In genomic region chr12:123533672-123534643, GRCh38 we compare ENCODE assay signal across 8 cellular contexts. TPM values are rescaled to one million over a fixed set of nuclear protein-coding genes. Genes with fewer than 3 reads are reported as not detected.
A peak's percentile ranks its signal among the peaks of the same experiment; 100 is the strongest.
DNase-seq lines count a peak whose midpoint lies in the region; ATAC-seq lines count a peak whose summit lies in the region.

TSS of gene RILPL1 (minus strand) at chr12:123533719. CDS start at chr12:123533482, 237 bp downstream.

- ATAC-seq in GM19023 (IDR thresholded peaks at IDR 0.05; ENCODE audit: unreplicated experiment) (peak; percentile 48), HG03108 (IDR thresholded peaks at IDR 0.05; ENCODE audit: unreplicated experiment) (no peak)

- DNase-seq in AG08396 (ENCODE audit: low spot score) (peak; percentile 87), M059J (ENCODE audit: low read depth) (peak; percentile 55), dedifferentiated amniotic fluid mesenchymal stem cell (ENCODE audit: extremely low spot score) (peak; percentile 21), left kidney (ENCODE audit: low read depth, low spot score) (peak; percentile 87)
- DNase-seq in activated CD4-positive, alpha-beta T cell treated with anti-CD3 and anti-CD28 coated beads for 4 hours: peak; percentile 42 to 51
- peak; percentile 23 to 53 for DNase-seq in stimulated activated CD4-positive, alpha-beta T cell treated with anti-CD3 and anti-CD28 coated beads, Interleukin-1b, Interleukin-23, amount 100 ng/mL, for 4 hours (ENCODE audit: low read depth in 2 of 2)

RNA-seq across cellular contexts. Expression of gene RILPL1, which starts in this region (rescaled TPM):
- total RNA-seq in M059J (2014; rRNA removed; shearing (Covaris generic)): 9.2 and 15.7 TPM in 2 replicates

Comparison
In these comparisons a context has a peak if more than half of its experiments do, and no peak if none do; other contexts are left out.
1. DNase-seq: peak in every context shown above with its lines; median percentile 87 in AG08396; 87 in left kidney; 55 in M059J; 46 in activated CD4-positive, alpha-beta T cell treated with anti-CD3 and anti-CD28 coated beads for 4 hours; 38 in stimulated activated CD4-positive, alpha-beta T cell treated with anti-CD3 and anti-CD28 coated beads, Interleukin-1b, Interleukin-23, amount 100 ng/mL, for 4 hours; 21 in dedifferentiated amniotic fluid mesenchymal stem cell.